20 cellular contexts compared by ENCODE assay signal in the genomic region with DNA sequence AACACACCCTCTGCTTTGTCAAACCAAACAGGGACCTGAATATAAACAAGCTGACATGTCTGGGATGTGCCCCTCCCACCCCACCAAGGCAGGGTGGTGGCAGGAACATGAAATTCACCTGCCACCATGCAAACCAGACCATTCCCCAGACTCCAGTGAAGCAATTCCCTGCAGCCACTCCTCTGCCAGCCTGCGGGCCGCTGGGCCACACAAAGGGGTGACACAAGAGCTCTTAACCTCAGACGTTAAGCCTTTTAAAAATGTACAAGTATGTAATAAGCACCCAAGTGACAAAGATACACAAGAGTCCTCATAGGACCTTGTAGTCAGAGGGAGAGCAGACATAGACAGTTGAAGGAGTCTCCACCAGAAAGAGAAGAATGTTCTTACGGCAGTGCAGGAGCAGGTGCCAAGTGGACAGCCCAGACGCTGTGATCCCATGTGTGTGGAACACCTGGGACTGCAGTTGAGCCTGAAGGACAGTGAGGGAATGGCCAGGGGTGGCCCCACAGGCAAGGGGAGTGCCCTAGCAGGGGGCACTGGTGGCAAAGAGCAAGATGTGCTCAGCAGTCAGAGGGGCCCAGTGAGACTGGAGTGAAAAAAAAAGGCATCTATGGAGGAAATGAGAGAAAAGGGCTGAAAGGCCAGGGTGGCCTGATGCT. TPM values are rescaled to one million over a fixed set of nuclear protein-coding genes. Genes with fewer than 3 reads are reported as not detected.
DNase-seq lines count a peak whose midpoint lies in the region; FAIRE-seq and TF ChIP-seq lines count a peak whose summit lies in the region.
"Had no signal": no experiment of that assay in that cellular context is flagged by ENCODE, and none has a peak within 500 bp of the region (broad histone marks: within the 10 kb centered on the region; RNA-seq: fewer than 3 reads in every experiment).

No MANE protein-coding gene starts in this region.

- H3K4me2 ChIP-seq in neural progenitor cell = no peak overlapping the region

- peaks cover 4% of the 10 kb centered on the region for H3K27me3 Mint-ChIP-seq in neural progenitor cell (ENCODE audit: insufficient read depth, low read depth)
- H3K27me3 Mint-ChIP-seq: activated T-helper 17 cell treated with anti-CD3 and anti-CD28 coated beads, Interleukin-2, amount 50 U/mL, for 72 hours had no signal

- peak; percentile 49 for DNase-seq in NCI-H146 (lab: John Stamatoyannopoulos, UW)
- no peak for DNase-seq in NCI-H146 treated with DMSO at 0.1 percent for 48 hours (lab: John Stamatoyannopoulos, UW; ENCODE audit: unreplicated experiment)
- DNase-seq in HTR-8/SVneo (ENCODE audit: insufficient read length, low spot score) = no peak
- DNase-seq in activated CD8-positive, alpha-beta memory T cell treated with anti-CD3 and anti-CD28 coated beads, Interleukin-2, amount 50 U/mL, for 48 hours = peak; percentile 32
- no peak for DNase-seq in neural progenitor cell (ENCODE audit: low spot score)
- no peak for DNase-seq in ACHN
- DNase-seq in DMS 273 treated with DMSO at 0.1 percent for 48 hours (lab: John Stamatoyannopoulos, UW) = no peak
- DNase-seq in UCSD-AML1 (lab: John Stamatoyannopoulos, UW; ENCODE audit: unreplicated experiment) = no peak
- DNase-seq: 8988T; effector CD4-positive, alpha-beta T cell; heart left ventricle; KG1; PC-3; psoas muscle; SJCRH30; spleen had no signal

- H4K20me1 ChIP-seq in neural progenitor cell (ENCODE audit: low read depth) = no peaks in the 10 kb centered on the region

- no peaks in the 10 kb centered on the region for H3K4me1 ChIP-seq in neural progenitor cell
- H3K4me1 ChIP-seq: heart left ventricle, psoas muscle, SJCRH30, spleen had no signal

- no peak overlapping the region for H3K27ac ChIP-seq in neural progenitor cell
- H3K27ac ChIP-seq: cardiac muscle cell, heart left ventricle, psoas muscle, SJCRH30, spleen, thoracic aorta had no signal

- no peaks in the 10 kb centered on the region for H3K79me2 ChIP-seq in neural progenitor cell (ENCODE audit: low read depth)

- H3K9ac ChIP-seq in neural progenitor cell = no peak overlapping the region

- H3K4me3 Mint-ChIP-seq in neural progenitor cell = peak overlapping the region; percentile 40
- H3K4me3 Mint-ChIP-seq: activated T-helper 17 cell treated with anti-CD3 and anti-CD28 coated beads, Interleukin-2, amount 50 U/mL, for 72 hours; T-helper 1 cell treated with Interleukin-12 subunit alpha and Interleukin-12 subunit beta and Interleukin-4 antibody, amounts not matched to agents 30 μg/mL and 1 μg/mL, for 36 hours had no signal

- peak overlapping the region; percentile 12 for H3K27ac Mint-ChIP-seq in neural progenitor cell
- H3K27ac Mint-ChIP-seq: activated T-helper 17 cell treated with anti-CD3 and anti-CD28 coated beads, Interleukin-2, amount 50 U/mL, for 72 hours; T-helper 1 cell treated with Interleukin-12 subunit alpha and Interleukin-12 subunit beta and Interleukin-4 antibody, amounts not matched to agents 30 μg/mL and 1 μg/mL, for 36 hours had no signal

- no peaks in the 10 kb centered on the region for H3K36me3 ChIP-seq in neural progenitor cell
- H3K36me3 ChIP-seq: cardiac muscle cell, heart left ventricle, SJCRH30, spleen, thoracic aorta had no signal

- no peaks in the 10 kb centered on the region for H3K9me3 ChIP-seq in neural progenitor cell (ENCODE audit: low read depth)
- H3K9me3 ChIP-seq: heart left ventricle, psoas muscle, SJCRH30, spleen, thoracic aorta had no signal

- no peaks in the 10 kb centered on the region for H3K27me3 ChIP-seq in neural progenitor cell
- H3K27me3 ChIP-seq: cardiac muscle cell, heart left ventricle, SJCRH30, spleen had no signal

- no peak overlapping the region for H3K4me3 ChIP-seq in neural progenitor cell
- H3K4me3 ChIP-seq: cardiac muscle cell, heart left ventricle, psoas muscle, SJCRH30, spleen, thoracic aorta had no signal

- H2AFZ ChIP-seq in neural progenitor cell (replicated peaks) = no peak overlapping the region

- peak; percentile 4 for FAIRE-seq in HTR-8/SVneo (lab: Jason Lieb, UNC)

- peaks cover 5% of the 10 kb centered on the region for H3K9me3 Mint-ChIP-seq in neural progenitor cell
- H3K9me3 Mint-ChIP-seq: activated T-helper 17 cell treated with anti-CD3 and anti-CD28 coated beads, Interleukin-2, amount 50 U/mL, for 72 hours; T-helper 1 cell treated with Interleukin-12 subunit alpha and Interleukin-12 subunit beta and Interleukin-4 antibody, amounts not matched to agents 30 μg/mL and 1 μg/mL, for 36 hours had no signal

- in situ Hi-C loops in ACHN (cut with HindIII; ENCODE audit: low pct_ligation_motif_present, low pct_unique_long_range_greater_than_20kb, low sequenced_read_pairs) = no loop called here

- no peaks in the 10 kb centered on the region for H3K36me3 Mint-ChIP-seq in neural progenitor cell

- H3K4me1 Mint-ChIP-seq in neural progenitor cell = peaks cover 31% of the 10 kb centered on the region
- H3K4me1 Mint-ChIP-seq: activated T-helper 17 cell treated with anti-CD3 and anti-CD28 coated beads, Interleukin-2, amount 50 U/mL, for 72 hours had no signal

- no peak for TF ChIP-seq CTCF in neural progenitor cell (IDR thresholded peaks at IDR 0.05)

- H3F3A ChIP-seq in neural progenitor cell (ENCODE audit: low read depth) = no peaks in the 10 kb centered on the region

RNA-seq across cellular contexts. Expression of gene CRACDL, which starts 36.9 kb away (rescaled TPM):
- 0.07 and 0.28 TPM in 2 replicates for total RNA-seq in neural progenitor cell (ENCODE audit: low replicate concordance)
- total RNA-seq: PC-3, SJCRH30 had no signal

Comparison
In these comparisons a context has a peak if more than half of its experiments do, and no peak if none do; other contexts are left out.
1. DNase-seq: peak in NCI-H146 (single experiment) and activated CD8-positive, alpha-beta memory T cell treated with anti-CD3 and anti-CD28 coated beads, Interleukin-2, amount 50 U/mL, for 48 hours (single experiment); none in NCI-H146 treated with DMSO at 0.1 percent for 48 hours (single experiment), HTR-8/SVneo (single experiment), neural progenitor cell (single experiment), ACHN (single experiment), DMS 273 treated with DMSO at 0.1 percent for 48 hours (single experiment) and UCSD-AML1 (single experiment).